In genomic region chr4:89048906-89049601, GRCh38 we compare ENCODE assay signal across 24 cellular contexts.
"Had no signal": no experiment of that assay in that cellular context is flagged by ENCODE, and none has a peak within 500 bp of the region (broad histone marks: within the 10 kb centered on the region; RNA-seq: fewer than 3 reads in every experiment).

No MANE protein-coding gene starts in this region.

- H3K27ac Mint-ChIP-seq: activated CD4-positive, alpha-beta memory T cell treated with anti-CD3 and anti-CD28 coated beads, Interleukin-2, amount 10 ng/mL, durations not matched to agents 7 days and 5 days; activated CD4-positive, alpha-beta T cell treated with anti-CD3 and anti-CD28 coated beads for 36 hours; activated naive CD4-positive, alpha-beta T cell treated with anti-CD3 and anti-CD28 coated beads for 36 hours; activated naive CD8-positive, alpha-beta T cell; activated T-helper 17 cell treated with anti-CD3 and anti-CD28 coated beads, Interleukin-2, amount 50 U/mL, for 72 hours; T-cell had no signal

- H3K27me3 ChIP-seq: brain microvascular endothelial cell, cardiac muscle cell had no signal

- H3K27me3 Mint-ChIP-seq: activated naive CD8-positive, alpha-beta T cell; T-cell had no signal

- DNase-seq: activated CD4-positive, alpha-beta memory T cell treated with anti-CD3 and anti-CD28 coated beads, Interleukin-2, amount 10 ng/mL, durations not matched to agents 7 days and 5 days; activated CD4-positive, alpha-beta T cell treated with anti-CD3 and anti-CD28 coated beads for 36 hours; activated CD4-positive, alpha-beta T cell treated with anti-CD3 and anti-CD28 coated beads, Interleukin-2, amount 50 U/mL, for 1 hour; activated gamma-delta T cell; activated naive CD4-positive, alpha-beta T cell treated with anti-CD3 and anti-CD28 coated beads for 36 hours; activated T-cell treated with anti-CD3 and anti-CD28 coated beads for 4 hours; activated T-cell treated with anti-CD3 and anti-CD28 coated beads, Interleukin-2, amount 50 U/mL, for 48 hours; brain microvascular endothelial cell; NCI-H1092 treated with DMSO at 0.1 percent for 48 hours; NCI-H1436; NCI-H1694 treated with DMSO at 0.1 percent for 48 hours; NCI-H2029 treated with DMSO at 0.1 percent for 48 hours; NCI-H510A treated with DMSO at 0.1 percent for 48 hours; NK-92 treated with Interleukin-12 subunit alpha and Interleukin-12 subunit beta, amount 100 ng/mL, for 24 hours; OCI-M1; RPMI8226; T-cell; WERI-Rb-1 had no signal

- H3K4me1 Mint-ChIP-seq: activated CD4-positive, alpha-beta memory T cell treated with anti-CD3 and anti-CD28 coated beads, Interleukin-2, amount 10 ng/mL, durations not matched to agents 7 days and 5 days; activated CD4-positive, alpha-beta T cell treated with anti-CD3 and anti-CD28 coated beads for 36 hours; activated T-helper 17 cell treated with anti-CD3 and anti-CD28 coated beads, Interleukin-2, amount 50 U/mL, for 72 hours; T-cell had no signal

- H3K4me3 Mint-ChIP-seq: activated CD4-positive, alpha-beta memory T cell treated with anti-CD3 and anti-CD28 coated beads, Interleukin-2, amount 10 ng/mL, durations not matched to agents 7 days and 5 days; activated CD4-positive, alpha-beta T cell treated with anti-CD3 and anti-CD28 coated beads for 36 hours; activated naive CD4-positive, alpha-beta T cell treated with anti-CD3 and anti-CD28 coated beads for 36 hours; activated naive CD8-positive, alpha-beta T cell; activated T-helper 17 cell treated with anti-CD3 and anti-CD28 coated beads, Interleukin-2, amount 50 U/mL, for 72 hours; T-cell had no signal

- H3K27ac ChIP-seq: brain microvascular endothelial cell, cardiac muscle cell, SK-N-MC, WERI-Rb-1 had no signal

- H3K4me3 ChIP-seq: cardiac muscle cell, SK-N-MC had no signal

- ATAC-seq: activated CD4-positive, alpha-beta T cell treated with anti-CD3 and anti-CD28 coated beads for 36 hours; activated T-helper 17 cell treated with anti-CD3 and anti-CD28 coated beads, Interleukin-2, amount 50 U/mL, for 72 hours; Panc1; Right ventricle myocardium inferior; T-cell had no signal

- H3K36me3 ChIP-seq: brain microvascular endothelial cell, cardiac muscle cell, WERI-Rb-1 had no signal

- H3K36me3 Mint-ChIP-seq: activated naive CD8-positive, alpha-beta T cell; T-cell had no signal
